In genomic region chr4:15779336-15779735, GRCh38 we compare ENCODE assay signal across 8 cellular contexts. TPM values are rescaled to one million over a fixed set of nuclear protein-coding genes. Genes with fewer than 3 reads are reported as not detected.
DNase-seq lines count a peak whose midpoint lies in the region; ATAC-seq and TF ChIP-seq lines count a peak whose summit lies in the region.

No MANE protein-coding gene starts in this region.

- no peak for TF ChIP-seq CTCF in OCI-LY1 (IDR thresholded peaks at IDR 0.05; ENCODE audit: low read length)
- peak; percentile 37 for TF ChIP-seq CTCF in liver (IDR thresholded peaks at IDR 0.05; ENCODE audit: low read depth, low read length, missing input control)
- peak in 1 of 7 experiments; percentile 20 for TF ChIP-seq CTCF in stomach (IDR thresholded peaks at IDR 0.05)

- peak overlapping the region; percentile 85 for H3K4me3 Mint-ChIP-seq in activated T-cell treated with anti-CD3 and anti-CD28 coated beads, Interleukin-2, amount 50 U/mL, for 24 hours

- DNase-seq in activated T-cell treated with anti-CD3 and anti-CD28 coated beads, Interleukin-2, amount 50 U/mL, for 24 hours: no peak
- no peak for DNase-seq in activated T-cell treated with anti-CD3 and anti-CD28 coated beads, Interleukin-2, amount 50 U/mL, for 1 hour
- DNase-seq in dermis blood vessel endothelial cell (peak; percentile 59), stomach (no peak)

- H3F3A ChIP-seq in OCI-LY1 (ENCODE audit: insufficient read depth, low read length): no peaks in the 10 kb centered on the region

- peak overlapping the region; percentile 93 for H3K4me2 ChIP-seq in OCI-LY1 (ENCODE audit: low read length)

- no peaks in the 10 kb centered on the region for H3K9me3 Mint-ChIP-seq in activated T-cell treated with anti-CD3 and anti-CD28 coated beads, Interleukin-2, amount 50 U/mL, for 24 hours

- peaks cover 30% of the 10 kb centered on the region for H3K36me3 ChIP-seq in OCI-LY1 (ENCODE audit: insufficient read depth, low read length)
- no peaks in the 10 kb centered on the region for H3K36me3 ChIP-seq in liver (ENCODE audit: control insufficient read depth in 4 of 4, insufficient read depth in 3 of 4, low read depth in 1 of 4, low read length in 3 of 4)
- no peaks in the 10 kb centered on the region for H3K36me3 ChIP-seq in stomach

- H4K20me1 ChIP-seq in OCI-LY1 (ENCODE audit: insufficient read depth, low read length): no peaks in the 10 kb centered on the region

- H3K9me3 ChIP-seq in OCI-LY1 (ENCODE audit: low read length) (no peaks in the 10 kb centered on the region), liver (ENCODE audit: control insufficient read depth in 4 of 4, low read length in 3 of 4) (no peaks in the 10 kb centered on the region), stomach (no peaks in the 10 kb centered on the region)

- peak; percentile 72 to 74 for TF ChIP-seq RAD21 in liver (IDR thresholded peaks at IDR 0.05)

- peaks cover 5% of the 10 kb centered on the region for H3K79me2 ChIP-seq in OCI-LY1 (ENCODE audit: insufficient read depth, low read length)

- H2AFZ ChIP-seq in OCI-LY1 (ENCODE audit: low read length): no peak overlapping the region

- H3K9ac ChIP-seq in OCI-LY1 (ENCODE audit: low read length) (peak overlapping the region; percentile 89), liver (ENCODE audit: low read depth in 1 of 2, low read length in 2 of 2) (peak overlapping the region; percentile 62 to 73)

- H3K27me3 Mint-ChIP-seq in activated T-cell treated with anti-CD3 and anti-CD28 coated beads, Interleukin-2, amount 50 U/mL, for 24 hours: peaks cover 16% of the 10 kb centered on the region

- no peaks in the 10 kb centered on the region for H3K9me2 ChIP-seq in OCI-LY1 (ENCODE audit: low read depth, low read length)

- peaks cover 60% of the 10 kb centered on the region for H3K4me1 Mint-ChIP-seq in activated T-cell treated with anti-CD3 and anti-CD28 coated beads, Interleukin-2, amount 50 U/mL, for 24 hours (ENCODE audit: low read depth)

- intact Hi-C loops in stomach (cut with DNase I; ENCODE audit: low total_unique reads): no loop called here

- H3K27me3 ChIP-seq in OCI-LY1 (ENCODE audit: insufficient read depth, low read length) (no peaks in the 10 kb centered on the region), liver (ENCODE audit: control insufficient read depth in 4 of 4, insufficient read depth in 4 of 4, low read length in 3 of 4) (no peaks in the 10 kb centered on the region), stomach (peaks cover 0 to 13% (median 7%) of the 10 kb centered on the region in 3 donors)

- H3K27ac Mint-ChIP-seq in activated T-cell treated with anti-CD3 and anti-CD28 coated beads, Interleukin-2, amount 50 U/mL, for 24 hours: peak overlapping the region; percentile 71

- H3K4me1 ChIP-seq in OCI-LY1 (ENCODE audit: insufficient read depth, low read length, severe bottlenecking): peaks cover 58% of the 10 kb centered on the region
- peaks cover 0 to 17% (median 5%) of the 10 kb centered on the region in 4 donors for H3K4me1 ChIP-seq in liver (ENCODE audit: control insufficient read depth in 4 of 4, insufficient read depth in 4 of 4, low read length in 3 of 4)
- H3K4me1 ChIP-seq in stomach: peaks cover 17 to 22% (median 20%) of the 10 kb centered on the region in 4 donors

- H3K36me3 Mint-ChIP-seq in activated T-cell treated with anti-CD3 and anti-CD28 coated beads, Interleukin-2, amount 50 U/mL, for 24 hours (ENCODE audit: low read depth): peaks cover 34% of the 10 kb centered on the region

- no peak for TF ChIP-seq EP300 in stomach (IDR thresholded peaks at IDR 0.05)

- no peak for ATAC-seq in GM19395 (IDR thresholded peaks at IDR 0.05; ENCODE audit: unreplicated experiment)
- no peak for ATAC-seq in GM21447 (IDR thresholded peaks at IDR 0.05; ENCODE audit: unreplicated experiment)

- TF ChIP-seq POLR2A in stomach (IDR thresholded peaks at IDR 0.05): no peak

- H3K27ac ChIP-seq in OCI-LY1 (ENCODE audit: low read depth, low read length, poor library complexity, severe bottlenecking): peak overlapping the region; percentile 82
- H3K27ac ChIP-seq in liver (ENCODE audit: low read depth in 1 of 2, low read length in 2 of 2): peak overlapping the region; percentile 19 to 79
- H3K27ac ChIP-seq in stomach: peak overlapping the region in 4 of 5 donors; percentile 13 to 69 (median 66)

- under 1% methylated on average over 13 of the region's 13 CpGs for WGBS in liver
- WGBS in stomach, 5 donors: 0 to 2% (median 1%) methylated on average over 13 of the region's 13 CpGs

- H3K4me3 ChIP-seq in OCI-LY1 (ENCODE audit: low read depth, low read length, poor library complexity, severe bottlenecking) (peak overlapping the region; percentile 84), liver (ENCODE audit: low read depth in 1 of 3, low read length in 3 of 3) (peak overlapping the region; percentile 79 to 88 (median 83)), stomach (peak overlapping the region; percentile 54 to 71 (median 61))

TF ChIP-seq in liver, 16 proteins besides CTCF, POLR2A, EP300 and RAD21:
- no peak for TF ChIP-seq EGR1 (IDR thresholded peaks at IDR 0.05; ENCODE audit: low read depth in 2 of 2)
- TF ChIP-seq SP1 (IDR thresholded peaks at IDR 0.05): peak; percentile 55
- TF ChIP-seq HNF4G (IDR thresholded peaks at IDR 0.05): no peak
- peak; percentile 31 for TF ChIP-seq FOXA2 (IDR thresholded peaks at IDR 0.05)
- TF ChIP-seq MAX (IDR thresholded peaks at IDR 0.05): peak; percentile 78
- peak; percentile 72 for TF ChIP-seq TAF1 (conservative IDR thresholded peaks at IDR 0.05)
- peak; percentile 51 to 55 for TF ChIP-seq RXRA (IDR thresholded peaks at IDR 0.05)
- TF ChIP-seq YY1 (IDR thresholded peaks at IDR 0.05): peak; percentile 87
- peak; percentile 10 for TF ChIP-seq NR2F2 (IDR thresholded peaks at IDR 0.05)
- no peak for TF ChIP-seq ATF3 (IDR thresholded peaks at IDR 0.05)
- TF ChIP-seq ZBTB33 (IDR thresholded peaks at IDR 0.05): peak; percentile 50
- no peak for TF ChIP-seq FOXA1 (IDR thresholded peaks at IDR 0.05)
- peak in 1 of 2 donors; percentile 62 for TF ChIP-seq GABPA (IDR thresholded peaks at IDR 0.05 in 1 of 2, conservative IDR thresholded peaks at IDR 0.05 in 1 of 2)
- peak; percentile 45 to 57 for TF ChIP-seq HNF4A (conservative IDR thresholded peaks at IDR 0.05)
- TF ChIP-seq REST (IDR thresholded peaks at IDR 0.05): peak; percentile 56
TF ChIP-seq in liver: peak in this region for 11.

RNA-seq across cellular contexts. Expression of gene CD38, which starts 1.2 kb away (rescaled TPM):
- total RNA-seq in dermis blood vessel endothelial cell: 9.4 and 22.0 TPM in 2 replicates
- total RNA-seq in liver: 1 to 10 TPM; 6.1 to 9.4 TPM
- 1 to 10 TPM; 3.2 to 4.5 TPM for polyA plus RNA-seq in liver
- total RNA-seq in stomach: 10 to 100 TPM in 1 of 5 donors, 1 to 10 TPM in 4; 1.4 to 44.9 (median 4.0) TPM
- 1 to 10 TPM in 1 of 3 donors, under 1 TPM in 2; 0.62 to 1.5 (median 0.83) TPM for polyA plus RNA-seq in stomach
